In genomic region chr16:29900102-29900887, GRCh38 we compare ENCODE assay signal across 1 cellular context.
A peak's percentile ranks its signal among the peaks of the same experiment; 100 is the strongest.
TF ChIP-seq lines count a peak whose summit lies in the region.

Gene ASPHD1 (plus strand): TSS chr16:29900488. CDS start chr16:29900972, 484 bp downstream.

TF ChIP-seq in K562, 482 proteins besides CTCF, POLR2A, EP300 and RAD21 (continued from another document and continues in another):
- TF ChIP-seq, protein P1, sequence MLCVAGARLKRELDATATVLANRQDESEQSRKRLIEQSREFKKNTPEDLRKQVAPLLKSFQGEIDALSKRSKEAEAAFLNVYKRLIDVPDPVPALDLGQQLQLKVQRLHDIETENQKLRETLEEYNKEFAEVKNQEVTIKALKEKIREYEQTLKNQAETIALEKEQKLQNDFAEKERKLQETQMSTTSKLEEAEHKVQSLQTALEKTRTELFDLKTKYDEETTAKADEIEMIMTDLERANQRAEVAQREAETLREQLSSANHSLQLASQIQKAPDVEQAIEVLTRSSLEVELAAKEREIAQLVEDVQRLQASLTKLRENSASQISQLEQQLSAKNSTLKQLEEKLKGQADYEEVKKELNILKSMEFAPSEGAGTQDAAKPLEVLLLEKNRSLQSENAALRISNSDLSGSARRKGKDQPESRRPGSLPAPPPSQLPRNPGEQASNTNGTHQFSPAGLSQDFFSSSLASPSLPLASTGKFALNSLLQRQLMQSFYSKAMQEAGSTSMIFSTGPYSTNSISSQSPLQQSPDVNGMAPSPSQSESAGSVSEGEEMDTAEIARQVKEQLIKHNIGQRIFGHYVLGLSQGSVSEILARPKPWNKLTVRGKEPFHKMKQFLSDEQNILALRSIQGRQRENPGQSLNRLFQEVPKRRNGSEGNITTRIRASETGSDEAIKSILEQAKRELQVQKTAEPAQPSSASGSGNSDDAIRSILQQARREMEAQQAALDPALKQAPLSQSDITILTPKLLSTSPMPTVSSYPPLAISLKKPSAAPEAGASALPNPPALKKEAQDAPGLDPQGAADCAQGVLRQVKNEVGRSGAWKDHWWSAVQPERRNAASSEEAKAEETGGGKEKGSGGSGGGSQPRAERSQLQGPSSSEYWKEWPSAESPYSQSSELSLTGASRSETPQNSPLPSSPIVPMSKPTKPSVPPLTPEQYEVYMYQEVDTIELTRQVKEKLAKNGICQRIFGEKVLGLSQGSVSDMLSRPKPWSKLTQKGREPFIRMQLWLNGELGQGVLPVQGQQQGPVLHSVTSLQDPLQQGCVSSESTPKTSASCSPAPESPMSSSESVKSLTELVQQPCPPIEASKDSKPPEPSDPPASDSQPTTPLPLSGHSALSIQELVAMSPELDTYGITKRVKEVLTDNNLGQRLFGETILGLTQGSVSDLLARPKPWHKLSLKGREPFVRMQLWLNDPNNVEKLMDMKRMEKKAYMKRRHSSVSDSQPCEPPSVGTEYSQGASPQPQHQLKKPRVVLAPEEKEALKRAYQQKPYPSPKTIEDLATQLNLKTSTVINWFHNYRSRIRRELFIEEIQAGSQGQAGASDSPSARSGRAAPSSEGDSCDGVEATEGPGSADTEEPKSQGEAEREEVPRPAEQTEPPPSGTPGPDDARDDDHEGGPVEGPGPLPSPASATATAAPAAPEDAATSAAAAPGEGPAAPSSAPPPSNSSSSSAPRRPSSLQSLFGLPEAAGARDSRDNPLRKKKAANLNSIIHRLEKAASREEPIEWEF (CRISPR knock-in tag; IDR thresholded peaks at IDR 0.05), result no peak
- TF ChIP-seq, protein P2, sequence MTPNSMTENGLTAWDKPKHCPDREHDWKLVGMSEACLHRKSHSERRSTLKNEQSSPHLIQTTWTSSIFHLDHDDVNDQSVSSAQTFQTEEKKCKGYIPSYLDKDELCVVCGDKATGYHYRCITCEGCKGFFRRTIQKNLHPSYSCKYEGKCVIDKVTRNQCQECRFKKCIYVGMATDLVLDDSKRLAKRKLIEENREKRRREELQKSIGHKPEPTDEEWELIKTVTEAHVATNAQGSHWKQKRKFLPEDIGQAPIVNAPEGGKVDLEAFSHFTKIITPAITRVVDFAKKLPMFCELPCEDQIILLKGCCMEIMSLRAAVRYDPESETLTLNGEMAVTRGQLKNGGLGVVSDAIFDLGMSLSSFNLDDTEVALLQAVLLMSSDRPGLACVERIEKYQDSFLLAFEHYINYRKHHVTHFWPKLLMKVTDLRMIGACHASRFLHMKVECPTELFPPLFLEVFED (CRISPR knock-in tag; conservative IDR thresholded peaks at IDR 0.05), result 0 out of 2 replicates have a peak, but pooled peaks have one; percentile 14
- peak; percentile 66 for TF ChIP-seq ZNF512 (tag; IDR thresholded peaks at IDR 0.05)
- TF ChIP-seq HMG20B (CRISPR knock-in tag; IDR thresholded peaks at IDR 0.05), result no peak
- no peak for TF ChIP-seq NR2C1 (IDR thresholded peaks at IDR 0.05)
- no peak for TF ChIP-seq NR2C1 (tag; IDR thresholded peaks at IDR 0.05)
- no peak for TF ChIP-seq ZNF780A (CRISPR knock-in tag; IDR thresholded peaks at IDR 0.05)
- TF ChIP-seq EGR1 (conservative IDR thresholded peaks at IDR 0.05), result peak; percentile 83
- no peak for TF ChIP-seq NFIX (CRISPR knock-in tag; IDR thresholded peaks at IDR 0.05; ENCODE audit: low read depth)
- TF ChIP-seq CGGBP1 (CRISPR knock-in tag; IDR thresholded peaks at IDR 0.05), result no peak
- TF ChIP-seq, protein P3, sequence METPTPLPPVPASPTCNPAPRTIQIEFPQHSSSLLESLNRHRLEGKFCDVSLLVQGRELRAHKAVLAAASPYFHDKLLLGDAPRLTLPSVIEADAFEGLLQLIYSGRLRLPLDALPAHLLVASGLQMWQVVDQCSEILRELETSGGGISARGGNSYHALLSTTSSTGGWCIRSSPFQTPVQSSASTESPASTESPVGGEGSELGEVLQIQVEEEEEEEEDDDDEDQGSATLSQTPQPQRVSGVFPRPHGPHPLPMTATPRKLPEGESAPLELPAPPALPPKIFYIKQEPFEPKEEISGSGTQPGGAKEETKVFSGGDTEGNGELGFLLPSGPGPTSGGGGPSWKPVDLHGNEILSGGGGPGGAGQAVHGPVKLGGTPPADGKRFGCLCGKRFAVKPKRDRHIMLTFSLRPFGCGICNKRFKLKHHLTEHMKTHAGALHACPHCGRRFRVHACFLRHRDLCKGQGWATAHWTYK (CRISPR knock-in tag; IDR thresholded peaks at IDR 0.05), result no peak
- 0 out of 2 replicates have a peak, but pooled peaks have one; percentile 37 for TF ChIP-seq GABPB1 (CRISPR knock-in tag; IDR thresholded peaks at IDR 0.05)
- TF ChIP-seq ZC3H8 (IDR thresholded peaks at IDR 0.05), result no peak
- TF ChIP-seq MLLT1 (IDR thresholded peaks at IDR 0.05), result peak in 1 of 2 experiments; percentile 35; a peak in 1 of 4 replicates
- TF ChIP-seq, protein P4, sequence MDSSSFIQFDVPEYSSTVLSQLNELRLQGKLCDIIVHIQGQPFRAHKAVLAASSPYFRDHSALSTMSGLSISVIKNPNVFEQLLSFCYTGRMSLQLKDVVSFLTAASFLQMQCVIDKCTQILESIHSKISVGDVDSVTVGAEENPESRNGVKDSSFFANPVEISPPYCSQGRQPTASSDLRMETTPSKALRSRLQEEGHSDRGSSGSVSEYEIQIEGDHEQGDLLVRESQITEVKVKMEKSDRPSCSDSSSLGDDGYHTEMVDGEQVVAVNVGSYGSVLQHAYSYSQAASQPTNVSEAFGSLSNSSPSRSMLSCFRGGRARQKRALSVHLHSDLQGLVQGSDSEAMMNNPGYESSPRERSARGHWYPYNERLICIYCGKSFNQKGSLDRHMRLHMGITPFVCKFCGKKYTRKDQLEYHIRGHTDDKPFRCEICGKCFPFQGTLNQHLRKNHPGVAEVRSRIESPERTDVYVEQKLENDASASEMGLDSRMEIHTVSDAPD (CRISPR knock-in tag; IDR thresholded peaks at IDR 0.05), result no peak
- 0 out of 2 replicates have a peak, but pooled peaks have one; percentile 10 for TF ChIP-seq JUND (IDR thresholded peaks at IDR 0.05; ENCODE audit: borderline replicate concordance, low read depth, low read length)
- no peak for TF ChIP-seq JUND (tag; IDR thresholded peaks at IDR 0.05; ENCODE audit: borderline replicate concordance, low read depth, low read length)
- TF ChIP-seq ZNF174 (CRISPR knock-in tag; IDR thresholded peaks at IDR 0.05), result no peak
- peak; percentile 59; the same call in 1 of the 2 replicates for TF ChIP-seq ETS1 (conservative IDR thresholded peaks at IDR 0.05; ENCODE audit: control insufficient read depth, low read depth, low read length)
- no peak for TF ChIP-seq NCOA4 (IDR thresholded peaks at IDR 0.05; ENCODE audit: partially characterized antibody)
- TF ChIP-seq CBFB (CRISPR knock-in tag; IDR thresholded peaks at IDR 0.05), result no peak
- TF ChIP-seq RHOXF2B (CRISPR knock-in tag; conservative IDR thresholded peaks at IDR 0.05), result no peak
- TF ChIP-seq MBD1 (CRISPR knock-in tag; IDR thresholded peaks at IDR 0.05), result no peak
- peak; percentile 81; the same call in 1 of the 2 replicates for TF ChIP-seq EHMT2 (IDR thresholded peaks at IDR 0.05)
- TF ChIP-seq ZBTB33 (CRISPR knock-in tag; IDR thresholded peaks at IDR 0.05), result peak; percentile 57; the same call in 1 of the 2 replicates
- TF ChIP-seq TSC22D4 (tag; IDR thresholded peaks at IDR 0.05), result no peak
- no peak for TF ChIP-seq ZNF766 (CRISPR knock-in tag; conservative IDR thresholded peaks at IDR 0.05)
- TF ChIP-seq HNRNPL (IDR thresholded peaks at IDR 0.05; ENCODE audit: low read depth, low read length), result 0 out of 2 replicates have a peak, but pooled peaks have one; percentile 47
- peak; percentile 30; the same call in 1 of the 2 replicates for TF ChIP-seq USF1 (CRISPR knock-in tag; IDR thresholded peaks at IDR 0.05)
- TF ChIP-seq, protein P5, sequence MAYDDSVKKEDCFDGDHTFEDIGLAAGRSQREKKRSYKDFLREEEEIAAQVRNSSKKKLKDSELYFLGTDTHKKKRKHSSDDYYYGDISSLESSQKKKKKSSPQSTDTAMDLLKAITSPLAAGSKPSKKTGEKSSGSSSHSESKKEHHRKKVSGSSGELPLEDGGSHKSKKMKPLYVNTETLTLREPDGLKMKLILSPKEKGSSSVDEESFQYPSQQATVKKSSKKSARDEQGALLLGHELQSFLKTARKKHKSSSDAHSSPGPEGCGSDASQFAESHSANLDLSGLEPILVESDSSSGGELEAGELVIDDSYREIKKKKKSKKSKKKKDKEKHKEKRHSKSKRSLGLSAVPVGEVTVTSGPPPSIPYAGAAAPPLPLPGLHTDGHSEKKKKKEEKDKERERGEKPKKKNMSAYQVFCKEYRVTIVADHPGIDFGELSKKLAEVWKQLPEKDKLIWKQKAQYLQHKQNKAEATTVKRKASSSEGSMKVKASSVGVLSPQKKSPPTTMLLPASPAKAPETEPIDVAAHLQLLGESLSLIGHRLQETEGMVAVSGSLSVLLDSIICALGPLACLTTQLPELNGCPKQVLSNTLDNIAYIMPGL (CRISPR knock-in tag; IDR thresholded peaks at IDR 0.05), result 0 out of 2 replicates have a peak, but pooled peaks have one; percentile 74
